Comparison of ENCODE assay signal across 7 cellular contexts in genomic region chr19:13013649-13014048, GRCh38. TPM values are rescaled to one million over a fixed set of nuclear protein-coding genes. Genes with fewer than 3 reads are reported as not detected.
DNase-seq lines count a peak whose midpoint lies in the region; ATAC-seq and TF ChIP-seq lines count a peak whose summit lies in the region.

No MANE protein-coding gene starts in this region.

- POLR2A ChIA-PET in activated B cell treated with CpG ODN at 0.5 μM for 24 hours (lab: Charles Lee) = interaction anchor here (0.7 to 1.5 kb wide), 8 partner anchors 9 to 142 kb away, joined by 3 to 6 read pairs (median 4); no protein-coding TSS in a partner anchor

- H3K4me3 Mint-ChIP-seq in HFFc6 = peak overlapping the region; percentile 95
- peak overlapping the region; percentile 76 for H3K4me3 Mint-ChIP-seq in activated B cell treated with CpG ODN at 0.5 μM for 24 hours
- H3K4me3 Mint-ChIP-seq in stimulated activated naive B cell treated with anti-CD40 and anti-IgM and Interleukin-4, amounts not matched to agents 10 μg/mL and 1 μg/mL and 100 μg/mL, for 72 hours = peak overlapping the region; percentile 94 to 96

- H3K36me3 Mint-ChIP-seq in HFFc6 (ENCODE audit: low read depth) (peaks cover 4% of the 10 kb centered on the region; the same call in 1 of the 2 replicates), activated B cell treated with CpG ODN at 0.5 μM for 24 hours (ENCODE audit: low read depth) (no peaks in the 10 kb centered on the region)
- peaks cover 3 to 7% of the 10 kb centered on the region in 2 donors for H3K36me3 Mint-ChIP-seq in stimulated activated naive B cell treated with anti-CD40 and anti-IgM and Interleukin-4, amounts not matched to agents 10 μg/mL and 1 μg/mL and 100 μg/mL, for 72 hours

- H3K4me1 Mint-ChIP-seq in HFFc6 (ENCODE audit: low read depth) = peaks cover 44% of the 10 kb centered on the region
- H3K4me1 Mint-ChIP-seq in activated B cell treated with CpG ODN at 0.5 μM for 24 hours = peaks cover 41% of the 10 kb centered on the region
- peaks cover 36 to 56% of the 10 kb centered on the region in 2 donors for H3K4me1 Mint-ChIP-seq in stimulated activated naive B cell treated with anti-CD40 and anti-IgM and Interleukin-4, amounts not matched to agents 10 μg/mL and 1 μg/mL and 100 μg/mL, for 72 hours

- peak overlapping the region; percentile 99 for H3K27ac Mint-ChIP-seq in HFFc6
- peak overlapping the region; percentile 35 for H3K27ac Mint-ChIP-seq in activated B cell treated with CpG ODN at 0.5 μM for 24 hours
- peak overlapping the region; percentile 99 for H3K27ac Mint-ChIP-seq in stimulated activated naive B cell treated with anti-CD40 and anti-IgM and Interleukin-4, amounts not matched to agents 10 μg/mL and 1 μg/mL and 100 μg/mL, for 72 hours

- intact Hi-C loops in activated B cell treated with CpG ODN at 0.5 μM for 24 hours (cut with micrococcal nuclease) = loop anchor here (1.0 kb wide), 3 partner anchors 9 to 85 kb away; partner anchors contain the start of gene NFIX

- DNase-seq in HFFc6 = no peak
- DNase-seq in activated B cell treated with CpG ODN at 0.5 μM for 24 hours = no peak
- DNase-seq in fibroblast of the aortic adventitia (ENCODE audit: low read depth) = peak; percentile 65
- no peak for DNase-seq in stimulated activated naive B cell treated with anti-CD40 and anti-IgM and Interleukin-4, amounts not matched to agents 10 μg/mL and 1 μg/mL and 100 μg/mL, for 72 hours

- H3K9me3 Mint-ChIP-seq in HFFc6 = no peaks in the 10 kb centered on the region
- H3K9me3 Mint-ChIP-seq in activated B cell treated with CpG ODN at 0.5 μM for 24 hours = no peaks in the 10 kb centered on the region
- H3K9me3 Mint-ChIP-seq in stimulated activated naive B cell treated with anti-CD40 and anti-IgM and Interleukin-4, amounts not matched to agents 10 μg/mL and 1 μg/mL and 100 μg/mL, for 72 hours = no peaks in the 10 kb centered on the region

- ATAC-seq in activated B cell treated with CpG ODN at 0.5 μM for 24 hours (ENCODE audit: low read depth) = no peak
- no peak for ATAC-seq in stimulated activated naive B cell treated with anti-CD40 and anti-IgM and Interleukin-4, amounts not matched to agents 10 μg/mL and 1 μg/mL and 100 μg/mL, for 72 hours (replicated peaks)
- no peak for ATAC-seq in HG03280 (IDR thresholded peaks at IDR 0.05; ENCODE audit: unreplicated experiment)
- ATAC-seq in HG03097 (IDR thresholded peaks at IDR 0.05; ENCODE audit: low FRiP score, unreplicated experiment) = no peak
- no peak for ATAC-seq in GM18498 (IDR thresholded peaks at IDR 0.05; ENCODE audit: unreplicated experiment)

- H3K4me3 ChIP-seq in fibroblast of the aortic adventitia (ENCODE audit: low read depth, low read length) = peak overlapping the region; percentile 63

- CTCF ChIA-PET in activated B cell treated with CpG ODN at 0.5 μM for 24 hours (lab: Charles Lee) = interaction anchor here (0.7 to 2.0 kb wide), 5 partner anchors 15 to 80 kb away, joined by 3 to 11 read pairs (median 4); no protein-coding TSS in a partner anchor

- TF ChIP-seq CTCF in HFFc6 (IDR thresholded peaks at IDR 0.05) (no peak), activated B cell treated with CpG ODN at 0.5 μM for 24 hours (IDR thresholded peaks at IDR 0.05) (no peak), fibroblast of the aortic adventitia (IDR thresholded peaks at IDR 0.05; ENCODE audit: insufficient read depth, low read length) (no peak)

- no peaks in the 10 kb centered on the region; the same call in 1 of the 2 replicates for H3K27me3 Mint-ChIP-seq in HFFc6 (ENCODE audit: insufficient read depth)
- H3K27me3 Mint-ChIP-seq in activated B cell treated with CpG ODN at 0.5 μM for 24 hours = peaks cover 64% of the 10 kb centered on the region
- H3K27me3 Mint-ChIP-seq in stimulated activated naive B cell treated with anti-CD40 and anti-IgM and Interleukin-4, amounts not matched to agents 10 μg/mL and 1 μg/mL and 100 μg/mL, for 72 hours = peaks cover 59 to 85% of the 10 kb centered on the region in 2 donors

RNA-seq across cellular contexts. Expression of gene NFIX, which starts 18.4 kb away (rescaled TPM):
- total RNA-seq in HFFc6 (2021; fragmentation: NEBNext Ultra II Directional; extraction: Animal tissue kit (Norgen Biotek cat#: 25700)) = 100 to 1,000 TPM; 129 to 161 (median 142) TPM
- total RNA-seq in activated B cell treated with CpG ODN at 0.5 μM for 24 hours (2.6 and 2.7 TPM in 2 replicates), fibroblast of the aortic adventitia (ENCODE audit: low replicate concordance) (68.0 and 160 TPM in 2 replicates)

RNA-seq across cellular contexts. Expression of gene DAND5, which starts 44.3 kb away (rescaled TPM):
- not detected for total RNA-seq in HFFc6 (2021; fragmentation: NEBNext Ultra II Directional; extraction: Animal tissue kit (Norgen Biotek cat#: 25700))
- not detected in 2 replicates for total RNA-seq in activated B cell treated with CpG ODN at 0.5 μM for 24 hours
- total RNA-seq in fibroblast of the aortic adventitia (ENCODE audit: low replicate concordance) = 0.18 TPM in 1 of 2 replicates, not detected in the other

RNA-seq across cellular contexts. Expression of gene GADD45GIP1, which starts 56.6 kb away (rescaled TPM):
- total RNA-seq in HFFc6 (2021; fragmentation: NEBNext Ultra II Directional; extraction: Animal tissue kit (Norgen Biotek cat#: 25700)) = 10 to 100 TPM; 34.3 to 54.3 (median 46.9) TPM
- total RNA-seq in activated B cell treated with CpG ODN at 0.5 μM for 24 hours (16.7 and 19.6 TPM in 2 replicates), fibroblast of the aortic adventitia (ENCODE audit: low replicate concordance) (23.0 and 38.8 TPM in 2 replicates)

Comparison
In these comparisons a context has a peak if more than half of its experiments do, and no peak if none do; other contexts are left out.
1. H3K27ac Mint-ChIP-seq: peak in every context shown above with its lines; median percentile 99 in HFFc6; 99 in stimulated activated naive B cell treated with anti-CD40 and anti-IgM and Interleukin-4, amounts not matched to agents 10 μg/mL and 1 μg/mL and 100 μg/mL, for 72 hours; 35 in activated B cell treated with CpG ODN at 0.5 μM for 24 hours.
2. RNA of gene NFIX, which starts 18.4 kb away (total RNA-seq): 68.0 to 160 TPM in fibroblast of the aortic adventitia and 129 to 161 TPM in HFFc6; 2.6 to 2.7 TPM in activated B cell treated with CpG ODN at 0.5 μM for 24 hours; every median in the first group is over 10 times any median in the second.
3. Peak in every context shown above with its lines, with median percentiles within 50 percentile points of each other: H3K4me3 Mint-ChIP-seq.